In the genomic region with DNA sequence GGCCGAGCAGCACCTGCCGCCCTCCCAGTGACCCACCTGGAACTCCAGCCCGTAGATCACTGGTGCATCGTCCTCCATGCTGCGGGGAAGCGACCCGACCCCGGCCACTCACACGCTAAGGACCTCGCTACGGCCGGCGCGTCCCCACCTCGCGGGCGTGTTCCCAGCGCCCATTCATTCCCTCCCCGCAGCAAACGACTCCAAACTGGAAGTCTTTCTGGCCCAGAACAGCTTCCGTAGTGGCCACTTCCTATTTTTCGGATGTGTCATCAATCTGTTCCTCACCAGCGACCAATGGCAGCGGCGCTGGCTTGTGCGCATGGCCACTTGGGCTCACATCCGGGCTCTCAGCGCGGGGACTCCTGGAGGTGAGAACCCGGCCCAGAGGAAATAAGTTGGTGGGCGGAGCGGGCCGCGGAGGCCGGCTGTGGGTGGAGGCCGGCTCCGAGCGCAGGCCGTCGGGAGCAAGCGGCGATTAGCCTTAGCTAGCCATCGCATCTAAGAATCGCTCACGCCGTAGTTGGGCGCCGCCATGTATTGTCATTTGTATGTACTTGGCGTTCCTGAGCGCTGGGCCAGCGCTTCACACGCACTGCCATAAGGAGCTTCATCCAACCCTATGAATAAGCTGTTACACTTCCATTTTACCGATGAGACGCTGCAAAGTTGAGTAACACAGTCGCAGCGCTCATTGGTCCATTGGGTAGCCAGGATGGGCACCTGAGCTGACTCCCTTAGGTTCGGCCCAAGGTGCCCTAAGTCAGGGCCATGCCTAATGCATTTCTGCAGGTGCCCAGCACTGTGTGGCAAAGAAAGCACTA, we compare ENCODE assay signal across 8 cellular contexts. TPM values are rescaled to one million over a fixed set of nuclear protein-coding genes. Genes with fewer than 3 reads are reported as not detected.
A peak's percentile ranks its signal among the peaks of the same experiment; 100 is the strongest.
DNase-seq lines count a peak whose midpoint lies in the region; ATAC-seq and TF ChIP-seq lines count a peak whose summit lies in the region.

Gene EIPR1 (minus strand): TSS at position 207 of the 821 bp plus-strand sequence. CDS start 129 bp downstream, at position 78.

- peak within 1 kb of the TSS; percentile 81 for H3K27ac ChIP-seq in AG04450 (ENCODE audit: low read depth, low read length)

- no peaks in the 10 kb centered on the region for H3K9me3 Mint-ChIP-seq in WTC11

- peaks cover 13% of the 10 kb centered on the region; the same call in 1 of the 2 replicates for H3K9me3 ChIP-seq in AG04450 (ENCODE audit: control insufficient read depth, insufficient read depth, low read length)

- TF ChIP-seq CTCF in AG04450 (IDR thresholded peaks at IDR 0.05; ENCODE audit: low read depth, low read length), result no peak
- no peak for TF ChIP-seq CTCF in WTC11 (IDR thresholded peaks at IDR 0.05)
- TF ChIP-seq CTCF in cardiac fibroblast (IDR thresholded peaks at IDR 0.05; ENCODE audit: low read depth, low read length), result no peak

- POLR2A ChIA-PET in AG04450 (lab: Yijun Ruan, JAX) (interaction anchor here (0.6 to 1.4 kb wide), 5 partner anchors 9 to 180 kb away, joined by 3 to 10 read pairs (median 4); partner anchors contain the start of gene RNASEH1), WTC11 (lab: Charles Lee) (interaction anchor here (0.6 to 1.5 kb wide), 4 partner anchors 180 to 274 kb away, joined by 3 to 6 read pairs (median 4); partner anchors contain the start of gene RNASEH1)

- peak; percentile 86 for ATAC-seq in GM18909 (IDR thresholded peaks at IDR 0.05; ENCODE audit: poor library complexity, unreplicated experiment)
- peak; percentile 82 for ATAC-seq in HG03175 (IDR thresholded peaks at IDR 0.05; ENCODE audit: unreplicated experiment)
- peak; percentile 82 for ATAC-seq in WTC11

- H3K27me3 ChIP-seq in AG04450 (ENCODE audit: control insufficient read depth, insufficient read depth, low read length), result no peaks in the 10 kb centered on the region

- CTCF ChIA-PET in AG04450 (lab: Charles Lee) (interaction anchor here (0.9 to 1.6 kb wide), 2 partner anchors 46 to 84 kb away, joined by 6 read pairs; no protein-coding TSS in a partner anchor), WTC11 (lab: Charles Lee) (interaction anchor here (0.5 to 1.2 kb wide), 3 partner anchors 22 to 834 kb away, joined by 3 to 6 read pairs (median 3); no protein-coding TSS in a partner anchor)

- H3K4me1 Mint-ChIP-seq in WTC11, result peaks cover 26% of the 10 kb centered on the region

- peak within 1 kb of the TSS; percentile 95 for H3K4me3 Mint-ChIP-seq in WTC11

- no peaks in the 10 kb centered on the region for H3K27me3 Mint-ChIP-seq in WTC11 (ENCODE audit: low read depth)

- DNase-seq in AG04450 (ENCODE audit: low read depth, low spot score) (peak; percentile 94), NCI-H226 (peak; percentile 99), WTC11 (ENCODE audit: low spot score) (peak; percentile 96), cardiac fibroblast (ENCODE audit: low read depth in 2 of 2) (peak; percentile 98 to 99), iPS-NIHi7 (ENCODE audit: extremely low spot score) (peak; percentile 97), smooth muscle cell of the brain vasculature (ENCODE audit: low read depth, low spot score) (peak; percentile 95)

- H3K4me3 ChIP-seq in AG04450 (ENCODE audit: low read depth, low read length) (peak within 1 kb of the TSS; percentile 95), cardiac fibroblast (replicated peaks in 1 of 2; ENCODE audit: low read depth in 2 of 2, low read length in 2 of 2) (peak within 1 kb of the TSS; percentile 79 to 98)

- H3K27ac Mint-ChIP-seq in WTC11, result peak within 1 kb of the TSS; percentile 92

- H3K36me3 Mint-ChIP-seq in WTC11, result peaks cover 14% of the 10 kb centered on the region

TF ChIP-seq in WTC11, 78 proteins besides CTCF, POLR2A, EP300 and RAD21 (continues in another document):
- TF ChIP-seq, protein P1, sequence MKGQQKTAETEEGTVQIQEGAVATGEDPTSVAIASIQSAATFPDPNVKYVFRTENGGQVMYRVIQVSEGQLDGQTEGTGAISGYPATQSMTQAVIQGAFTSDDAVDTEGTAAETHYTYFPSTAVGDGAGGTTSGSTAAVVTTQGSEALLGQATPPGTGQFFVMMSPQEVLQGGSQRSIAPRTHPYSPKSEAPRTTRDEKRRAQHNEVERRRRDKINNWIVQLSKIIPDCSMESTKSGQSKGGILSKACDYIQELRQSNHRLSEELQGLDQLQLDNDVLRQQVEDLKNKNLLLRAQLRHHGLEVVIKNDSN (CRISPR knock-in tag; IDR thresholded peaks at IDR 0.05), result peak; percentile 36; the same call in 1 of the 2 replicates
- TF ChIP-seq ZNF423 (CRISPR knock-in tag; IDR thresholded peaks at IDR 0.05) (no peak), ATF1 (CRISPR knock-in tag; IDR thresholded peaks at IDR 0.05) (no peak), NR3C1 (CRISPR knock-in tag; conservative IDR thresholded peaks at IDR 0.05; ENCODE audit: low read depth) (no peak), JUN (CRISPR knock-in tag; IDR thresholded peaks at IDR 0.05) (peak; percentile 38; the same call in 1 of the 2 replicates), TEAD1 (CRISPR knock-in tag; IDR thresholded peaks at IDR 0.05) (0 out of 2 replicates have a peak, but pooled peaks have one; percentile 38), CREB1 (CRISPR knock-in tag; IDR thresholded peaks at IDR 0.05) (0 out of 2 replicates have a peak, but pooled peaks have one; percentile 21), JAZF1 (CRISPR knock-in tag; IDR thresholded peaks at IDR 0.05) (no peak), SMAD3 (CRISPR knock-in tag; IDR thresholded peaks at IDR 0.05; ENCODE audit: borderline replicate concordance) (no peak), ZNF219 (CRISPR knock-in tag; IDR thresholded peaks at IDR 0.05; ENCODE audit: borderline replicate concordance) (no peak), SP1 (CRISPR knock-in tag; conservative IDR thresholded peaks at IDR 0.05) (peak; percentile 73), TP53 (CRISPR knock-in tag; IDR thresholded peaks at IDR 0.05) (0 out of 2 replicates have a peak, but pooled peaks have one; percentile 32), GABPB1 (CRISPR knock-in tag; IDR thresholded peaks at IDR 0.05) (peak; percentile 48), CREM (CRISPR knock-in tag; IDR thresholded peaks at IDR 0.05) (peak; percentile 93), KAT7 (CRISPR knock-in tag; IDR thresholded peaks at IDR 0.05; ENCODE audit: borderline replicate concordance) (no peak), FOXK1 (CRISPR knock-in tag; IDR thresholded peaks at IDR 0.05) (peak; percentile 95), ZNF138 (CRISPR knock-in tag; conservative IDR thresholded peaks at IDR 0.05) (no peak), PREB (CRISPR knock-in tag; IDR thresholded peaks at IDR 0.05; ENCODE audit: borderline replicate concordance) (0 out of 2 replicates have a peak, but pooled peaks have one; percentile 30)
- TF ChIP-seq, protein P2, sequence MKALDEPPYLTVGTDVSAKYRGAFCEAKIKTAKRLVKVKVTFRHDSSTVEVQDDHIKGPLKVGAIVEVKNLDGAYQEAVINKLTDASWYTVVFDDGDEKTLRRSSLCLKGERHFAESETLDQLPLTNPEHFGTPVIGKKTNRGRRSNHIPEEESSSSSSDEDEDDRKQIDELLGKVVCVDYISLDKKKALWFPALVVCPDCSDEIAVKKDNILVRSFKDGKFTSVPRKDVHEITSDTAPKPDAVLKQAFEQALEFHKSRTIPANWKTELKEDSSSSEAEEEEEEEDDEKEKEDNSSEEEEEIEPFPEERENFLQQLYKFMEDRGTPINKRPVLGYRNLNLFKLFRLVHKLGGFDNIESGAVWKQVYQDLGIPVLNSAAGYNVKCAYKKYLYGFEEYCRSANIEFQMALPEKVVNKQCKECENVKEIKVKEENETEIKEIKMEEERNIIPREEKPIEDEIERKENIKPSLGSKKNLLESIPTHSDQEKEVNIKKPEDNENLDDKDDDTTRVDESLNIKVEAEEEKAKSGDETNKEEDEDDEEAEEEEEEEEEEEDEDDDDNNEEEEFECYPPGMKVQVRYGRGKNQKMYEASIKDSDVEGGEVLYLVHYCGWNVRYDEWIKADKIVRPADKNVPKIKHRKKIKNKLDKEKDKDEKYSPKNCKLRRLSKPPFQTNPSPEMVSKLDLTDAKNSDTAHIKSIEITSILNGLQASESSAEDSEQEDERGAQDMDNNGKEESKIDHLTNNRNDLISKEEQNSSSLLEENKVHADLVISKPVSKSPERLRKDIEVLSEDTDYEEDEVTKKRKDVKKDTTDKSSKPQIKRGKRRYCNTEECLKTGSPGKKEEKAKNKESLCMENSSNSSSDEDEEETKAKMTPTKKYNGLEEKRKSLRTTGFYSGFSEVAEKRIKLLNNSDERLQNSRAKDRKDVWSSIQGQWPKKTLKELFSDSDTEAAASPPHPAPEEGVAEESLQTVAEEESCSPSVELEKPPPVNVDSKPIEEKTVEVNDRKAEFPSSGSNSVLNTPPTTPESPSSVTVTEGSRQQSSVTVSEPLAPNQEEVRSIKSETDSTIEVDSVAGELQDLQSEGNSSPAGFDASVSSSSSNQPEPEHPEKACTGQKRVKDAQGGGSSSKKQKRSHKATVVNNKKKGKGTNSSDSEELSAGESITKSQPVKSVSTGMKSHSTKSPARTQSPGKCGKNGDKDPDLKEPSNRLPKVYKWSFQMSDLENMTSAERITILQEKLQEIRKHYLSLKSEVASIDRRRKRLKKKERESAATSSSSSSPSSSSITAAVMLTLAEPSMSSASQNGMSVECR (CRISPR knock-in tag; IDR thresholded peaks at IDR 0.05; ENCODE audit: borderline replicate concordance), result peak; percentile 70; the same call in 1 of the 2 replicates

RNA-seq across cellular contexts. Expression of gene EIPR1, which starts in this region (rescaled TPM):
- 33.2 and 39.3 TPM in 2 replicates for polyA plus RNA-seq in AG04450 (2011; rRNA removed)
- 22.2 and 27.7 TPM in 2 replicates for polyA minus RNA-seq in AG04450 (2011; rRNA and poly(A)+ RNA removed)
- 22.8 to 25.0 TPM (median 23.0 TPM) in 3 replicates for total RNA-seq in WTC11 (2021)

Comparison
In these comparisons a context has a peak if more than half of its experiments do, and no peak if none do; other contexts are left out.
1. Peak in every context shown above with its lines: DNase-seq, ATAC-seq, H3K4me3 ChIP-seq and H3K27ac ChIP-seq.